ENCODE assay signal across 1 cellular context in the genomic region with DNA sequence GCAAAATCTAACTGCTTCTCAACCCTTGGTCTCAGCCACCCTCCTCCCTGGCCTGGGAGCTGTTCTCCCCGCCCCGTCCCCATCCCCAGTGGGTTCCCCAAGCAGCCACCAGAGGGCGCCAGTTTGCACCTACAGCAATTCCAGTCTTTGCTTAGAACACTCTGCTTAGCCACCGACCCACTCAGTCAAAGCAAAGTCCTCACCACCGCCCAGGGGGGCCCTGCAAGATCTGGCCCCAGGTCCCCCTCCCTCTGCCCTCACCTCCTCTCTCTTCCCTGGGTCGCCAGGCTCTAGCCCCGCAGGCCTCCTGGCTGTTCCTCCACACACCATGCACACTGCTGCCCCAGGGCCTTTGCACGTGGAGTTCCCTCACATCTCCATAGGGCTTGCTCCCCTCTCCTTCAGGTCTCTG.
TF ChIP-seq lines count a peak whose summit lies in the region.

No MANE protein-coding gene starts in this region.

TF ChIP-seq in H1, 55 proteins besides CTCF, POLR2A, EP300 and RAD21:
- TF ChIP-seq HDAC2 (IDR thresholded peaks at IDR 0.05; ENCODE audit: borderline replicate concordance in 1 of 2, low read depth in 2 of 2, low read length in 2 of 2): peak in 1 of 2 experiments; percentile 99; a peak in 1 of 4 replicates
- TF ChIP-seq KDM1A (IDR thresholded peaks at IDR 0.05; ENCODE audit: borderline replicate concordance, low read length): peak; percentile 100
- TF ChIP-seq, protein P1, sequence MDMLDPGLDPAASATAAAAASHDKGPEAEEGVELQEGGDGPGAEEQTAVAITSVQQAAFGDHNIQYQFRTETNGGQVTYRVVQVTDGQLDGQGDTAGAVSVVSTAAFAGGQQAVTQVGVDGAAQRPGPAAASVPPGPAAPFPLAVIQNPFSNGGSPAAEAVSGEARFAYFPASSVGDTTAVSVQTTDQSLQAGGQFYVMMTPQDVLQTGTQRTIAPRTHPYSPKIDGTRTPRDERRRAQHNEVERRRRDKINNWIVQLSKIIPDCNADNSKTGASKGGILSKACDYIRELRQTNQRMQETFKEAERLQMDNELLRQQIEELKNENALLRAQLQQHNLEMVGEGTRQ (IDR thresholded peaks at IDR 0.05; ENCODE audit: low read length): no peak
